ENCODE assay signal across 8 cellular contexts in genomic region chr15:40322531-40323238, GRCh38. TPM values are rescaled to one million over a fixed set of nuclear protein-coding genes. Genes with fewer than 3 reads are reported as not detected.
DNase-seq lines count a peak whose midpoint lies in the region; ATAC-seq, FAIRE-seq and TF ChIP-seq lines count a peak whose summit lies in the region.

No MANE protein-coding gene starts in this region.

- H3K9me3 ChIP-seq in NT2/D1 (ENCODE audit: insufficient read depth, low read length) (no peaks in the 10 kb centered on the region), endothelial cell of umbilical vein (replicated peaks; ENCODE audit: control insufficient read depth, insufficient read depth, low read length) (no peaks in the 10 kb centered on the region), parathyroid adenoma (ENCODE audit: control insufficient read depth, low read length) (no peaks in the 10 kb centered on the region)

- H3K4me2 ChIP-seq in endothelial cell of umbilical vein (ENCODE audit: insufficient read depth, low read length) (peak overlapping the region; percentile 45), parathyroid adenoma (ENCODE audit: low read length) (peak overlapping the region; percentile 62)

- POLR2A ChIA-PET in endothelial cell of umbilical vein (lab: Charles Lee): interaction anchor here (0.7 to 2.3 kb wide), 2 partner anchors 11 to 18 kb away, joined by 6 to 11 read pairs; partner anchors contain the start of gene CCDC9B

- BruUV-seq in endothelial cell of umbilical vein (replicated peaks; lab: Mats Ljungman, UMichigan): no TSS peak

- H3K27ac ChIP-seq in endothelial cell of umbilical vein (ENCODE audit: insufficient read depth, low read depth, low read length) (no peak overlapping the region), parathyroid adenoma (no peak overlapping the region)

- H3K9ac ChIP-seq in NT2/D1 (ENCODE audit: insufficient read length, low read depth) (peak overlapping the region; percentile 72), endothelial cell of umbilical vein (replicated peaks; ENCODE audit: extremely low read depth, insufficient read depth, low read length) (no peak overlapping the region), parathyroid adenoma (no peak overlapping the region)

- no peak for ATAC-seq in GM21381 (IDR thresholded peaks at IDR 0.05; ENCODE audit: unreplicated experiment)
- no peak for ATAC-seq in GM19324 (IDR thresholded peaks at IDR 0.05; ENCODE audit: low FRiP score, unreplicated experiment)

- peak overlapping the region; percentile 6 for H2AFZ ChIP-seq in endothelial cell of umbilical vein (ENCODE audit: low read depth, low read length)
- H2AFZ ChIP-seq in parathyroid adenoma: peak overlapping the region; percentile 69

- no peaks in the 10 kb centered on the region for H3K9me1 ChIP-seq in endothelial cell of umbilical vein (replicated peaks; ENCODE audit: control insufficient read depth, extremely low read depth, insufficient read depth, low read length)

- TF ChIP-seq POLR2A in endothelial cell of umbilical vein (IDR thresholded peaks at IDR 0.05; ENCODE audit: low read depth, low read length): no peak

- intact Hi-C loops in endothelial cell of umbilical vein (cut with micrococcal nuclease): loop anchor here (1.0 kb wide), 4 partner anchors 7 to 100 kb away; partner anchors contain the start of gene DISP2

- peak; percentile 69 for DNase-seq in EH (ENCODE audit: low read depth)
- no peak for DNase-seq in NT2/D1 (ENCODE audit: low read depth, low spot score)
- no peak for DNase-seq in endothelial cell of umbilical vein (ENCODE audit: low read depth, low spot score)
- DNase-seq in activated CD4-positive, CD25-positive, alpha-beta regulatory T cell treated with anti-CD3 and anti-CD28 coated beads, Interleukin-2, amount 50 U/mL, for 72 hours: no peak
- DNase-seq in cortex of kidney (lab: John Stamatoyannopoulos, UW): no peak

- H3K4me1 ChIP-seq in NT2/D1 (ENCODE audit: insufficient read depth, insufficient read length) (peaks cover 15% of the 10 kb centered on the region), endothelial cell of umbilical vein (ENCODE audit: control insufficient read depth, extremely low read depth, insufficient read depth, low read length) (peaks cover 43% of the 10 kb centered on the region), parathyroid adenoma (peaks cover 3% of the 10 kb centered on the region)

- H4K20me1 ChIP-seq in endothelial cell of umbilical vein (replicated peaks; ENCODE audit: control insufficient read depth, extremely low read depth, insufficient read depth, low read length): no peaks in the 10 kb centered on the region

- no peak for FAIRE-seq in endothelial cell of umbilical vein (lab: Jason Lieb, UNC)

- H3K36me3 ChIP-seq in NT2/D1 (ENCODE audit: insufficient read depth, insufficient read length, low read length): peaks cover 14% of the 10 kb centered on the region
- no peaks in the 10 kb centered on the region for H3K36me3 ChIP-seq in endothelial cell of umbilical vein (ENCODE audit: control insufficient read depth in 2 of 2, extremely low read depth in 1 of 2, insufficient read depth in 2 of 2, low read length in 2 of 2)
- H3K36me3 ChIP-seq in parathyroid adenoma (ENCODE audit: control insufficient read depth, insufficient read depth, low read length): no peaks in the 10 kb centered on the region

- H3K4me3 ChIP-seq in NT2/D1 (ENCODE audit: insufficient read length, low read depth): peak overlapping the region; percentile 28
- H3K4me3 ChIP-seq in endothelial cell of umbilical vein (replicated peaks in 1 of 3; ENCODE audit: insufficient read depth in 1 of 3, low read depth in 1 of 3, low read length in 3 of 3): no peak overlapping the region
- no peak overlapping the region for H3K4me3 ChIP-seq in parathyroid adenoma (ENCODE audit: low read depth, low read length)

- CTCF ChIA-PET in endothelial cell of umbilical vein (lab: Charles Lee): interaction anchor here (0.6 to 15.0 kb wide), 25 partner anchors 8 to 245 kb away, joined by 3 to 287 read pairs (median 4); partner anchors contain the start of genes BAHD1, CCDC9B and PLCB2

- dilution Hi-C loops in endothelial cell of umbilical vein (cut with MboI; ENCODE audit: extremely low pct_ligation_motif_present, low sequenced_read_pairs): no loop called here

- H3K27me3 ChIP-seq in NT2/D1 (ENCODE audit: insufficient read depth, insufficient read length): peaks cover 4% of the 10 kb centered on the region
- H3K27me3 ChIP-seq in endothelial cell of umbilical vein (ENCODE audit: control insufficient read depth in 2 of 2, insufficient read depth in 2 of 2, low read length in 2 of 2): no peaks in the 10 kb centered on the region
- no peaks in the 10 kb centered on the region for H3K27me3 ChIP-seq in parathyroid adenoma (ENCODE audit: control insufficient read depth, insufficient read depth, low read length)

- peaks cover 11% of the 10 kb centered on the region for H3K79me2 ChIP-seq in endothelial cell of umbilical vein (ENCODE audit: control insufficient read depth, insufficient read depth, low read length)
- H3K79me2 ChIP-seq in parathyroid adenoma: no peaks in the 10 kb centered on the region

- no peak for TF ChIP-seq CTCF in endothelial cell of umbilical vein (IDR thresholded peaks at IDR 0.05; ENCODE audit: extremely low read depth in 1 of 2, insufficient read depth in 1 of 2, low read depth in 1 of 2, low read length in 2 of 2)
- TF ChIP-seq CTCF in parathyroid adenoma (IDR thresholded peaks at IDR 0.05): no peak

TF ChIP-seq in endothelial cell of umbilical vein, 7 proteins besides CTCF, POLR2A, EP300 and RAD21:
- TF ChIP-seq EZH2 (IDR thresholded peaks at IDR 0.05; ENCODE audit: borderline replicate concordance, low read depth, low read length, severe bottlenecking) (peak; percentile 32), POLR2AphosphoS5 (IDR thresholded peaks at IDR 0.05; ENCODE audit: insufficient read depth, low read depth, low read length) (no peak)
TF ChIP-seq in endothelial cell of umbilical vein: peak in this region for 1.

RNA-seq across cellular contexts. Expression of gene INAFM2, which starts 0.8 kb away (rescaled TPM):
- 23.6 and 24.1 TPM in 2 replicates for total RNA-seq in endothelial cell of umbilical vein
- 9.4 and 10.4 TPM in 2 replicates for polyA plus RNA-seq in endothelial cell of umbilical vein
- polyA plus RNA-seq in endothelial cell of umbilical vein (2011; cell fraction: cytosol; rRNA removed): 11.7 and 14.2 TPM in 2 replicates
- polyA plus RNA-seq in endothelial cell of umbilical vein (2011; cell fraction: nucleus; rRNA removed): 11.1 and 12.5 TPM in 2 replicates
- 11.4 and 13.4 TPM in 2 replicates for polyA plus RNA-seq in endothelial cell of umbilical vein (2012)
- 10.0 and 13.4 TPM in 2 replicates for polyA minus RNA-seq in endothelial cell of umbilical vein
- 3.3 TPM for polyA minus RNA-seq in endothelial cell of umbilical vein (2011; cell fraction: cytosol; rRNA and poly(A)+ RNA removed)
- 5.5 and 6.1 TPM in 2 replicates for polyA minus RNA-seq in endothelial cell of umbilical vein (2011; cell fraction: nucleus; rRNA and poly(A)+ RNA removed)

RNA-seq across cellular contexts. Expression of gene PLCB2, which starts 14.9 kb away (rescaled TPM):
- total RNA-seq in endothelial cell of umbilical vein: 1.5 and 4.3 TPM in 2 replicates
- 1.6 and 1.9 TPM in 2 replicates for polyA plus RNA-seq in endothelial cell of umbilical vein
- polyA plus RNA-seq in endothelial cell of umbilical vein (2011; cell fraction: cytosol; rRNA removed): 1.2 TPM in 2 replicates
- polyA plus RNA-seq in endothelial cell of umbilical vein (2011; cell fraction: nucleus; rRNA removed): 6.7 and 10.9 TPM in 2 replicates
- 1.8 and 3.1 TPM in 2 replicates for polyA plus RNA-seq in endothelial cell of umbilical vein (2012)
- polyA minus RNA-seq in endothelial cell of umbilical vein: 1.2 and 1.6 TPM in 2 replicates
- polyA minus RNA-seq in endothelial cell of umbilical vein (2011; cell fraction: cytosol; rRNA and poly(A)+ RNA removed): 4.4 TPM
- 2.0 and 2.4 TPM in 2 replicates for polyA minus RNA-seq in endothelial cell of umbilical vein (2011; cell fraction: nucleus; rRNA and poly(A)+ RNA removed)

RNA-seq across cellular contexts. Expression of gene CCDC9B, which starts 18.1 kb away (rescaled TPM):
- total RNA-seq in endothelial cell of umbilical vein: 46.0 and 47.3 TPM in 2 replicates
- polyA plus RNA-seq in endothelial cell of umbilical vein: 4.8 and 7.6 TPM in 2 replicates
- polyA plus RNA-seq in endothelial cell of umbilical vein (2011; cell fraction: cytosol; rRNA removed): 6.1 and 7.0 TPM in 2 replicates
- polyA plus RNA-seq in endothelial cell of umbilical vein (2011; cell fraction: nucleus; rRNA removed): 65.5 and 69.4 TPM in 2 replicates
- 32.0 and 33.5 TPM in 2 replicates for polyA plus RNA-seq in endothelial cell of umbilical vein (2012)
- 24.9 and 26.7 TPM in 2 replicates for polyA minus RNA-seq in endothelial cell of umbilical vein
- polyA minus RNA-seq in endothelial cell of umbilical vein (2011; cell fraction: cytosol; rRNA and poly(A)+ RNA removed): 1.3 TPM
- 28.5 and 32.2 TPM in 2 replicates for polyA minus RNA-seq in endothelial cell of umbilical vein (2011; cell fraction: nucleus; rRNA and poly(A)+ RNA removed)

RNA-seq across cellular contexts. Expression of gene PHGR1, which starts 28.1 kb away (rescaled TPM):
- total RNA-seq in endothelial cell of umbilical vein: not detected in 2 replicates
- not detected in 2 replicates for polyA plus RNA-seq in endothelial cell of umbilical vein
- polyA plus RNA-seq in endothelial cell of umbilical vein (2011; cell fraction: cytosol; rRNA removed): not detected in 2 replicates
- not detected in 2 replicates for polyA plus RNA-seq in endothelial cell of umbilical vein (2011; cell fraction: nucleus; rRNA removed)
- polyA plus RNA-seq in endothelial cell of umbilical vein (2012): not detected in 2 replicates
- not detected in 2 replicates for polyA minus RNA-seq in endothelial cell of umbilical vein
- not detected for polyA minus RNA-seq in endothelial cell of umbilical vein (2011; cell fraction: cytosol; rRNA and poly(A)+ RNA removed)
- not detected in 2 replicates for polyA minus RNA-seq in endothelial cell of umbilical vein (2011; cell fraction: nucleus; rRNA and poly(A)+ RNA removed)

RNA-seq across cellular contexts. Expression of gene DISP2, which starts 35.3 kb away (rescaled TPM):
- 0.65 and 1.2 TPM in 2 replicates for total RNA-seq in endothelial cell of umbilical vein
- polyA plus RNA-seq in endothelial cell of umbilical vein: 0.10 and 0.24 TPM in 2 replicates
- 0.05 and 0.13 TPM in 2 replicates for polyA plus RNA-seq in endothelial cell of umbilical vein (2011; cell fraction: cytosol; rRNA removed)
- 0.05 and 0.10 TPM in 2 replicates for polyA plus RNA-seq in endothelial cell of umbilical vein (2011; cell fraction: nucleus; rRNA removed)
- polyA plus RNA-seq in endothelial cell of umbilical vein (2012): 0.13 and 0.65 TPM in 2 replicates
- polyA minus RNA-seq in endothelial cell of umbilical vein: 0.06 and 0.73 TPM in 2 replicates
- 0.10 TPM for polyA minus RNA-seq in endothelial cell of umbilical vein (2011; cell fraction: cytosol; rRNA and poly(A)+ RNA removed)
- 0.05 TPM in 2 replicates for polyA minus RNA-seq in endothelial cell of umbilical vein (2011; cell fraction: nucleus; rRNA and poly(A)+ RNA removed)
